ENCODE assay signal across 8 cellular contexts in the genomic region with DNA sequence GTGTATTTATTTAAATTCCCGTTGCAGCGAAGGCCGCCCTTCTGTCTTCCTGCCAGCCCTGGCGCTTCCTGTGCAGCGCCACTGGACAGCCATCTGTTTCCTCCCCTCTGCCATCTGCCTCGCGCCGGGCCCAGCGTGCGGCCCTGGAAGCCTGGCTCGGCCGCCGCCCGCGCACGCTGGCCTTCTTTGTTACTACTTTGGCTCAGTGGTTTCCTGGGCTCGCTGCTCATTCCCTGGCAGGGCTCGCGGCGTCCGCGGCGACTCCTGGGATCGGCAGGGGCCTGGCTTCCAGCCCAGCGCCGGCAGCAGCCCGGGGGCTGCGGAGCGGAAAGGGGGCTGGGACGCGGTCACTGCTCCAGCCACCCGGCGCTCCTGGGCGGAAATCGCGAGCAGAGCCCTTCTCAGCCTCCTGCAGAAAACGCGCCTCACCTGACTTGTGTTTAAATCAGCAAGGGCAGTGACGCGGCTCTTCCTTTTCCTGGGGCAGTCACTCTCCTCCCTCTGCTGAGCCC. TPM values are rescaled to one million over a fixed set of nuclear protein-coding genes. Genes with fewer than 3 reads are reported as not detected.
DNase-seq lines count a peak whose midpoint lies in the region; ATAC-seq and TF ChIP-seq lines count a peak whose summit lies in the region.

No MANE protein-coding gene starts in this region.

- peak overlapping the region; percentile 65; the same call in 1 of the 2 replicates for H3K27ac ChIP-seq in MM.1S (ENCODE audit: low read length)
- peak overlapping the region; percentile 85 for H3K27ac ChIP-seq in psoas muscle

- H3K4me2 ChIP-seq in MM.1S (ENCODE audit: low read depth, low read length): peak overlapping the region; percentile 85

- no peaks in the 10 kb centered on the region for H3K9me3 ChIP-seq in MM.1S (replicated peaks; ENCODE audit: insufficient read depth, low read length)
- H3K9me3 ChIP-seq in psoas muscle: no peaks in the 10 kb centered on the region

- H3K4me1 ChIP-seq in MM.1S (ENCODE audit: low read length): peaks cover 11% of the 10 kb centered on the region
- peaks cover 9% of the 10 kb centered on the region for H3K4me1 ChIP-seq in psoas muscle

- H3K9me2 ChIP-seq in MM.1S (replicated peaks; ENCODE audit: insufficient read depth, low read length): no peaks in the 10 kb centered on the region

- intact Hi-C loops in psoas muscle (cut with DNase I): no loop called here

- H4K20me1 ChIP-seq in MM.1S (ENCODE audit: insufficient read depth, low read length): no peaks in the 10 kb centered on the region

- no peaks in the 10 kb centered on the region for H3K27me3 ChIP-seq in MM.1S (replicated peaks; ENCODE audit: insufficient read depth, low read length)
- H3K27me3 ChIP-seq in psoas muscle (ENCODE audit: insufficient read depth in 3 of 3, low read length in 2 of 3): no peaks in the 10 kb centered on the region

- peaks cover 7% of the 10 kb centered on the region; the same call in 1 of the 2 replicates for H3F3A ChIP-seq in MM.1S (ENCODE audit: insufficient read depth, low read length)

- H3K36me3 ChIP-seq in MM.1S (replicated peaks; ENCODE audit: insufficient read depth, low read length) (no peaks in the 10 kb centered on the region), psoas muscle (ENCODE audit: insufficient read depth in 1 of 2, low read depth in 1 of 2) (no peaks in the 10 kb centered on the region)

- peak overlapping the region; percentile 78 for H2AFZ ChIP-seq in MM.1S (ENCODE audit: low read length)

- in situ Hi-C loops in astrocyte of the spinal cord (cut with HindIII; ENCODE audit: low sequenced_read_pairs): no loop called here

- peak; percentile 89 to 96 (median 93) for ATAC-seq in psoas muscle

- H3K4me3 ChIP-seq in MM.1S (ENCODE audit: low read length) (peak overlapping the region; percentile 61), astrocyte of the spinal cord (ENCODE audit: low read depth, low read length) (peak overlapping the region; percentile 28), psoas muscle (peak overlapping the region; percentile 63)

- H3K79me2 ChIP-seq in MM.1S (ENCODE audit: low read length): no peaks in the 10 kb centered on the region; the same call in 1 of the 2 replicates

- TF ChIP-seq CTCF in MM.1S (IDR thresholded peaks at IDR 0.05; ENCODE audit: low read length): no peak
- TF ChIP-seq CTCF in astrocyte of the spinal cord (IDR thresholded peaks at IDR 0.05; ENCODE audit: low read depth, low read length): no peak
- TF ChIP-seq CTCF in psoas muscle (IDR thresholded peaks at IDR 0.05): no peak

- WGBS in psoas muscle, 3 donors: 1 to 2% (median 1%) methylated on average over 28 to 40 of the region's 40 CpGs

- DNase-seq in Daoy (ENCODE audit: low read depth): peak; percentile 73
- DNase-seq in GOT3 (lab: John Stamatoyannopoulos, UW): peak; percentile 20
- peak; percentile 51 for DNase-seq in MM.1S
- DNase-seq in T-helper 22 cell (ENCODE audit: low read depth): peak; percentile 45
- DNase-seq in astrocyte of the spinal cord (ENCODE audit: low read depth, low spot score): peak; percentile 81
- DNase-seq in hippocampal formation (lab: John Stamatoyannopoulos, UW): peak; percentile 52 to 67
- peak; percentile 82 to 88 for DNase-seq in psoas muscle
- DNase-seq in NCI-H1417 (lab: John Stamatoyannopoulos, UW): no peak

- peak overlapping the region; percentile 71 for H3K9ac ChIP-seq in MM.1S (ENCODE audit: low read length)

RNA-seq across cellular contexts. Expression of gene CMTM7, which starts 9.9 kb away (rescaled TPM):
- 12.4 TPM in 2 replicates for total RNA-seq in Daoy (2014; rRNA removed; shearing (Covaris generic))
- 10 to 100 TPM in 1 of 4 donors, 1 to 10 TPM in 3; 2.6 to 18.5 (median 6.1) TPM for total RNA-seq in psoas muscle
- polyA plus RNA-seq in psoas muscle: 1 to 10 TPM in 2 of 3 donors, under 1 TPM in 1; 0.65 to 2.6 (median 1.9) TPM

Comparison
In these comparisons a context has a peak if more than half of its experiments do, and no peak if none do; other contexts are left out.
1. DNase-seq: peak in Daoy (single experiment), GOT3 (single experiment), MM.1S (single experiment), T-helper 22 cell (single experiment), astrocyte of the spinal cord (single experiment), hippocampal formation (2 of 2) and psoas muscle (2 of 2); none in NCI-H1417 (0 of 3).
2. Peak in every context shown above with its lines, with median percentiles within 50 percentile points of each other: H3K4me3 ChIP-seq.